ENCODE assay signal across 8 cellular contexts in genomic region chr2:231563378-231563961, GRCh38. TPM values are rescaled to one million over a fixed set of nuclear protein-coding genes. Genes with fewer than 3 reads are reported as not detected.
DNase-seq lines count a peak whose midpoint lies in the region; ATAC-seq, FAIRE-seq and TF ChIP-seq lines count a peak whose summit lies in the region.

No MANE protein-coding gene starts in this region.

- DNase-seq in D721Med (ENCODE audit: insufficient read length, low spot score) = peak; percentile 50
- peak; percentile 93 for DNase-seq in H7
- peak; percentile 45 for DNase-seq in NOMO-1 treated with DMSO at 0.1 percent for 48 hours (lab: John Stamatoyannopoulos, UW; ENCODE audit: unreplicated experiment)
- peak; percentile 33 for DNase-seq in astrocyte of the cerebellum (ENCODE audit: low read depth)
- DNase-seq in hippocampal formation (lab: John Stamatoyannopoulos, UW) = peak; percentile 72 to 81
- peak; percentile 38 to 45 for DNase-seq in stimulated activated CD4-positive, alpha-beta T cell treated with anti-CD3 and anti-CD28 coated beads, Interleukin-15, amount 100 ng/mL, for 48 hours (ENCODE audit: low read depth in 2 of 2)
- no peak for DNase-seq in cortex of kidney (lab: John Stamatoyannopoulos, UW)

- no peak for ATAC-seq in GM18505 (IDR thresholded peaks at IDR 0.05; ENCODE audit: unreplicated experiment)

- TF ChIP-seq POLR2A in GM18505 (IDR thresholded peaks at IDR 0.05; ENCODE audit: borderline replicate concordance, extremely low read depth, insufficient read depth, insufficient read length) = no peak

- in situ Hi-C loops in astrocyte of the cerebellum (cut with HindIII; ENCODE audit: low sequenced_read_pairs) = no loop called here

- no peaks in the 10 kb centered on the region for H3K27me3 ChIP-seq in H7 (ENCODE audit: control insufficient read depth, insufficient read depth, low read length)

- no peaks in the 10 kb centered on the region for H3K36me3 ChIP-seq in H7 (replicated peaks; ENCODE audit: control insufficient read depth, insufficient read depth, low read length)

- TF ChIP-seq CTCF in D721Med (IDR thresholded peaks at IDR 0.05; ENCODE audit: insufficient read depth, missing control alignments) (peak; percentile 76), astrocyte of the cerebellum (IDR thresholded peaks at IDR 0.05; ENCODE audit: low read depth, low read length, missing control alignments) (peak; percentile 74)

- no peak overlapping the region for H3K4me3 ChIP-seq in H7 (ENCODE audit: insufficient read depth, low read depth, low read length)
- H3K4me3 ChIP-seq in astrocyte of the cerebellum (ENCODE audit: low read depth, low read length) = no peak overlapping the region

- no peak for FAIRE-seq in D721Med (lab: Jason Lieb, UNC)

RNA-seq across cellular contexts. Expression of gene TEX44, which starts 29.2 kb away (rescaled TPM):
- total RNA-seq in H7 (2014; rRNA removed; shearing (Covaris generic)) = not detected in 2 replicates

RNA-seq across cellular contexts. Expression of gene NMUR1, which starts 33.2 kb away (rescaled TPM):
- total RNA-seq in H7 (2014; rRNA removed; shearing (Covaris generic)) = 0.10 and 0.22 TPM in 2 replicates
